Comparison of ENCODE assay signal across 1 cellular context in the genomic region with DNA sequence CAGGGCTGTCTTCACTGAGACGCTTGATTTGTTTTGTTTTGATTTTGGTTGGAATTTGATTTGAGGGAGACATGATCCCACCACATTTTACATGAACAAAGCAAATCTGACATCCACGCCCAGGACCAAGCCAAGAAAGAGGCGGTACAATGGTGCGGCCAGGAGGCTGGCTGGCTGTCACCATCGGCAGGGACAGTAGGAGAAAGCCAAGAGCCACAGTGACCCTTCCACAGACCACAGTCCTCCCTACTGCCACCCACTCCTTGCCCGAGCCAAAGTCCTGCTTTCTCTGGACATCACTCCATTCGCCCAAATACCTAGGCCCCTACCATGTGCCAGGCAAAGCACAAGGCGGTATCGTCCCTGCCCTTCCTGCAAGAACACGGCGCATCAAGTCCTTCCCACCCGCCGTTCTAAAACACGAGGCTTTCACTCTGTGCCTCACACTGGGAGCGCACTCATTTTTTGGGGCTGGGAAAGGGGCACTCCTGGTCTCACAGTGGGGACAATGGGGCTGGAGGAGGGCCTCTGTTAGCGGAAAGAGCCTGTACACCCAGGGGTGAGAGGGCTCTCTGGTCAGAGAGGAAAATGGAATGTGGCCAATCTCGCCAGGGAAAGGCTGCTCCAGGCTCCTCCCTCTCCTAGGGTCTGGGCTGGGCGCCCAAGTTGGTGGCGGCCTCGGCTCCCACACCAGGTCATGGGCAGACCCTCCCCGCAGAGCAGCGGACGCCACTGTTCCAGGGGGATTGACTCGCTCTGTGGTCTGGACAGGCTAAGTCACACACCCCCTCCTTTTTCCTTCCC.
TF ChIP-seq lines count a peak whose summit lies in the region.

No MANE protein-coding gene starts in this region.

TF ChIP-seq in GM23338, 12 proteins besides CTCF, POLR2A, EP300 and RAD21 (continued from another document):
- TF ChIP-seq, protein P1, sequence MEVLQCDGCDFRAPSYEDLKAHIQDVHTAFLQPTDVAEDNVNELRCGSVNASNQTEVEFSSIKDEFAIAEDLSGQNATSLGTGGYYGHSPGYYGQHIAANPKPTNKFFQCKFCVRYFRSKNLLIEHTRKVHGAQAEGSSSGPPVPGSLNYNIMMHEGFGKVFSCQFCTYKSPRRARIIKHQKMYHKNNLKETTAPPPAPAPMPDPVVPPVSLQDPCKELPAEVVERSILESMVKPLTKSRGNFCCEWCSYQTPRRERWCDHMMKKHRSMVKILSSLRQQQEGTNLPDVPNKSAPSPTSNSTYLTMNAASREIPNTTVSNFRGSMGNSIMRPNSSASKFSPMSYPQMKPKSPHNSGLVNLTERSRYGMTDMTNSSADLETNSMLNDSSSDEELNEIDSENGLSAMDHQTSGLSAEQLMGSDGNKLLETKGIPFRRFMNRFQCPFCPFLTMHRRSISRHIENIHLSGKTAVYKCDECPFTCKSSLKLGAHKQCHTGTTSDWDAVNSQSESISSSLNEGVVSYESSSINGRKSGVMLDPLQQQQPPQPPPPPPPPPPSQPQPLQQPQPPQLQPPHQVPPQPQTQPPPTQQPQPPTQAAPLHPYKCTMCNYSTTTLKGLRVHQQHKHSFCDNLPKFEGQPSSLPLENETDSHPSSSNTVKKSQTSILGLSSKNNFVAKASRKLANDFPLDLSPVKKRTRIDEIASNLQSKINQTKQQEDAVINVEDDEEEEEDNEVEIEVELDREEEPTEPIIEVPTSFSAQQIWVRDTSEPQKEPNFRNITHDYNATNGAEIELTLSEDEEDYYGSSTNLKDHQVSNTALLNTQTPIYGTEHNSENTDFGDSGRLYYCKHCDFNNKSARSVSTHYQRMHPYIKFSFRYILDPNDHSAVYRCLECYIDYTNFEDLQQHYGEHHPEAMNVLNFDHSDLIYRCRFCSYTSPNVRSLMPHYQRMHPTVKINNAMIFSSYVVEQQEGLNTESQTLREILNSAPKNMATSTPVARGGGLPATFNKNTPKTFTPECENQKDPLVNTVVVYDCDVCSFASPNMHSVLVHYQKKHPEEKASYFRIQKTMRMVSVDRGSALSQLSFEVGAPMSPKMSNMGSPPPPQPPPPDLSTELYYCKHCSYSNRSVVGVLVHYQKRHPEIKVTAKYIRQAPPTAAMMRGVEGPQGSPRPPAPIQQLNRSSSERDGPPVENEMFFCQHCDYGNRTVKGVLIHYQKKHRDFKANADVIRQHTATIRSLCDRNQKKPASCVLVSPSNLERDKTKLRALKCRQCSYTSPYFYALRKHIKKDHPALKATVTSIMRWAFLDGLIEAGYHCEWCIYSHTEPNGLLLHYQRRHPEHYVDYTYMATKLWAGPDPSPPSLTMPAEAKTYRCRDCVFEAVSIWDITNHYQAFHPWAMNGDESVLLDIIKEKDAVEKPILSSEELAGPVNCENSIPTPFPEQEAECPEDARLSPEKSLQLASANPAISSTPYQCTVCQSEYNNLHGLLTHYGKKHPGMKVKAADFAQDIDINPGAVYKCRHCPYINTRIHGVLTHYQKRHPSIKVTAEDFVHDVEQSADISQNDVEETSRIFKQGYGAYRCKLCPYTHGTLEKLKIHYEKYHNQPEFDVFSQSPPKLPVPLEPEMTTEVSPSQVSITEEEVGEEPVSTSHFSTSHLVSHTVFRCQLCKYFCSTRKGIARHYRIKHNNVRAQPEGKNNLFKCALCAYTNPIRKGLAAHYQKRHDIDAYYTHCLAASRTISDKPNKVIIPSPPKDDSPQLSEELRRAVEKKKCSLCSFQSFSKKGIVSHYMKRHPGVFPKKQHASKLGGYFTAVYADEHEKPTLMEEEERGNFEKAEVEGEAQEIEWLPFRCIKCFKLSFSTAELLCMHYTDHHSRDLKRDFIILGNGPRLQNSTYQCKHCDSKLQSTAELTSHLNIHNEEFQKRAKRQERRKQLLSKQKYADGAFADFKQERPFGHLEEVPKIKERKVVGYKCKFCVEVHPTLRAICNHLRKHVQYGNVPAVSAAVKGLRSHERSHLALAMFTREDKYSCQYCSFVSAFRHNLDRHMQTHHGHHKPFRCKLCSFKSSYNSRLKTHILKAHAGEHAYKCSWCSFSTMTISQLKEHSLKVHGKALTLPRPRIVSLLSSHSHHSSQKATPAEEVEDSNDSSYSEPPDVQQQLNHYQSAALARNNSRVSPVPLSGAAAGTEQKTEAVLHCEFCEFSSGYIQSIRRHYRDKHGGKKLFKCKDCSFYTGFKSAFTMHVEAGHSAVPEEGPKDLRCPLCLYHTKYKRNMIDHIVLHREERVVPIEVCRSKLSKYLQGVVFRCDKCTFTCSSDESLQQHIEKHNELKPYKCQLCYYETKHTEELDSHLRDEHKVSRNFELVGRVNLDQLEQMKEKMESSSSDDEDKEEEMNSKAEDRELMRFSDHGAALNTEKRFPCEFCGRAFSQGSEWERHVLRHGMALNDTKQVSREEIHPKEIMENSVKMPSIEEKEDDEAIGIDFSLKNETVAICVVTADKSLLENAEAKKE (CRISPR knock-in tag; IDR thresholded peaks at IDR 0.05), result no peak
- TF ChIP-seq JUNB (IDR thresholded peaks at IDR 0.05; ENCODE audit: unreplicated experiment) (no peak), STAT1 (IDR thresholded peaks at IDR 0.05; ENCODE audit: unreplicated experiment) (no peak), NANOG (IDR thresholded peaks at IDR 0.05; ENCODE audit: borderline replicate concordance) (no peak), CREB1 (CRISPR knock-in tag; IDR thresholded peaks at IDR 0.05; ENCODE audit: low read depth) (no peak), ETS1 (IDR thresholded peaks at IDR 0.05) (no peak), EZH2phosphoT487 (IDR thresholded peaks at IDR 0.05; ENCODE audit: unreplicated experiment) (no peak), EZH2 (IDR thresholded peaks at IDR 0.05; ENCODE audit: low read depth, unreplicated experiment) (no peak), POLR2AphosphoS5 (IDR thresholded peaks at IDR 0.05; ENCODE audit: low read depth) (no peak), ZNF114 (CRISPR knock-in tag; IDR thresholded peaks at IDR 0.05) (no peak)
- TF ChIP-seq, protein P2, sequence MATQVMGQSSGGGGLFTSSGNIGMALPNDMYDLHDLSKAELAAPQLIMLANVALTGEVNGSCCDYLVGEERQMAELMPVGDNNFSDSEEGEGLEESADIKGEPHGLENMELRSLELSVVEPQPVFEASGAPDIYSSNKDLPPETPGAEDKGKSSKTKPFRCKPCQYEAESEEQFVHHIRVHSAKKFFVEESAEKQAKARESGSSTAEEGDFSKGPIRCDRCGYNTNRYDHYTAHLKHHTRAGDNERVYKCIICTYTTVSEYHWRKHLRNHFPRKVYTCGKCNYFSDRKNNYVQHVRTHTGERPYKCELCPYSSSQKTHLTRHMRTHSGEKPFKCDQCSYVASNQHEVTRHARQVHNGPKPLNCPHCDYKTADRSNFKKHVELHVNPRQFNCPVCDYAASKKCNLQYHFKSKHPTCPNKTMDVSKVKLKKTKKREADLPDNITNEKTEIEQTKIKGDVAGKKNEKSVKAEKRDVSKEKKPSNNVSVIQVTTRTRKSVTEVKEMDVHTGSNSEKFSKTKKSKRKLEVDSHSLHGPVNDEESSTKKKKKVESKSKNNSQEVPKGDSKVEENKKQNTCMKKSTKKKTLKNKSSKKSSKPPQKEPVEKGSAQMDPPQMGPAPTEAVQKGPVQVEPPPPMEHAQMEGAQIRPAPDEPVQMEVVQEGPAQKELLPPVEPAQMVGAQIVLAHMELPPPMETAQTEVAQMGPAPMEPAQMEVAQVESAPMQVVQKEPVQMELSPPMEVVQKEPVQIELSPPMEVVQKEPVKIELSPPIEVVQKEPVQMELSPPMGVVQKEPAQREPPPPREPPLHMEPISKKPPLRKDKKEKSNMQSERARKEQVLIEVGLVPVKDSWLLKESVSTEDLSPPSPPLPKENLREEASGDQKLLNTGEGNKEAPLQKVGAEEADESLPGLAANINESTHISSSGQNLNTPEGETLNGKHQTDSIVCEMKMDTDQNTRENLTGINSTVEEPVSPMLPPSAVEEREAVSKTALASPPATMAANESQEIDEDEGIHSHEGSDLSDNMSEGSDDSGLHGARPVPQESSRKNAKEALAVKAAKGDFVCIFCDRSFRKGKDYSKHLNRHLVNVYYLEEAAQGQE (IDR thresholded peaks at IDR 0.05; ENCODE audit: unreplicated experiment), result no peak
TF ChIP-seq in GM23338: peak in this region for 0.
